Comparison of ENCODE assay signal across 20 cellular contexts in the genomic region with DNA sequence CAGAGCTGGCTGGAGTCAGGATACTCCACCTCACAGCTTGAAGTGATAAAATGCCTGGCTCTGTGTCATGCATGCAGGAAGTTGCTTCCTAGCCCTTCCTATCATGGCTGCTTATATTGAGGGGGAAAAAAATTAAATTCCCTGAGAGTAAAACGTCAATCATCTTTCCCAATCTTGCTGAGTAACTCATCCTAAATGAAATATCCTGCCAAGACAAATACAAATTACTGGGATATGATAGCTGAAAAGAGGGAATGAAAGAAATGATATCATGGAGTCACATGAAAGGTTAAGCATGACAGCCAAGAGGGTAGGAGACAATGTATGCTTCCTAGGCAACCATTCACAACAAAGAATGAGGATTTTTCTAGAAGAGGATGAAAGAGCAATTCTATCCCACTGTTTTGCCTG.
DNase-seq lines count a peak whose midpoint lies in the region; ATAC-seq and TF ChIP-seq lines count a peak whose summit lies in the region.
"Had no signal": no experiment of that assay in that cellular context is flagged by ENCODE, and none has a peak within 500 bp of the region (broad histone marks: within the 10 kb centered on the region; RNA-seq: fewer than 3 reads in every experiment).

No MANE protein-coding gene starts in this region.

- TF ChIP-seq CTCF in HFFc6 (IDR thresholded peaks at IDR 0.05) (no peak), fibroblast of pulmonary artery (IDR thresholded peaks at IDR 0.05; ENCODE audit: low read length, missing control alignments) (no peak), osteocyte (IDR thresholded peaks at IDR 0.05) (no peak), WERI-Rb-1 (IDR thresholded peaks at IDR 0.05; ENCODE audit: low read depth, low read length) (no peak), esophagus muscularis mucosa (IDR thresholded peaks at IDR 0.05) (no peak)

- H3K4me1 Mint-ChIP-seq in HFFc6 (ENCODE audit: low read depth) (peaks cover 22% of the 10 kb centered on the region), osteocyte (ENCODE audit: unreplicated experiment) (peaks cover 32% of the 10 kb centered on the region)
- H3K4me1 Mint-ChIP-seq: CD4-positive, CD25-positive, alpha-beta regulatory T cell; central memory CD8-positive, alpha-beta T cell had no signal

- ATAC-seq in SK-N-SH treated with all-trans-retinoic acid at 6 μM for 48 hours (0 out of 3 replicates have a peak, but pooled peaks have one; percentile 30), HG03045 (IDR thresholded peaks at IDR 0.05; ENCODE audit: unreplicated experiment) (no peak)
- ATAC-seq: activated CD4-positive, CD25-positive, alpha-beta regulatory T cell treated with anti-CD3 and anti-CD28 coated beads, Interleukin-2, amount 50 U/mL, for 24 hours; left lung had no signal

- peak overlapping the region; percentile 43 for H3K27ac Mint-ChIP-seq in HFFc6
- H3K27ac Mint-ChIP-seq in osteocyte (ENCODE audit: unreplicated experiment): peak overlapping the region; percentile 86
- H3K27ac Mint-ChIP-seq: CD4-positive, CD25-positive, alpha-beta regulatory T cell had no signal

- H3K4me3 ChIP-seq in fibroblast of pulmonary artery (replicated peaks; ENCODE audit: low read depth, low read length) (no peak overlapping the region), WERI-Rb-1 (ENCODE audit: low read depth, low read length) (no peak overlapping the region), esophagus muscularis mucosa (no peak overlapping the region)
- H3K4me3 ChIP-seq: hepatocyte, left lung had no signal

- H3K4me3 Mint-ChIP-seq in HFFc6: no peak overlapping the region
- no peak overlapping the region for H3K4me3 Mint-ChIP-seq in osteocyte (ENCODE audit: unreplicated experiment)
- H3K4me3 Mint-ChIP-seq: CD4-positive, CD25-positive, alpha-beta regulatory T cell; central memory CD8-positive, alpha-beta T cell had no signal

- TF ChIP-seq POLR2A in esophagus muscularis mucosa (IDR thresholded peaks at IDR 0.05; ENCODE audit: low read depth): no peak

- H3K9me3 Mint-ChIP-seq in HFFc6 (no peaks in the 10 kb centered on the region), osteocyte (ENCODE audit: unreplicated experiment) (no peaks in the 10 kb centered on the region)
- H3K9me3 Mint-ChIP-seq: central memory CD8-positive, alpha-beta T cell had no signal

- DNase-seq in HFFc6: no peak
- DNase-seq in fibroblast of pulmonary artery (ENCODE audit: low read depth): peak; percentile 86
- no peak for DNase-seq in osteocyte (ENCODE audit: extremely low spot score, unreplicated experiment)
- no peak for DNase-seq in cerebellum (ENCODE audit: low spot score)
- no peak for DNase-seq in WERI-Rb-1
- no peak for DNase-seq in esophagus muscularis mucosa (ENCODE audit: extremely low spot score)
- DNase-seq: activated CD8-positive, alpha-beta memory T cell treated with anti-CD3 and anti-CD28 coated beads, Interleukin-2, amount 50 U/mL, for 4 hours; activated naive CD4-positive, alpha-beta T cell treated with anti-CD3 and anti-CD28 coated beads, Interleukin-2, amount 50 U/mL, for 16 hours; CD4-positive, CD25-positive, alpha-beta regulatory T cell; Karpas-422; left lung; NCI-H510A; substantia nigra had no signal

- H3K36me3 ChIP-seq in WERI-Rb-1 (no peaks in the 10 kb centered on the region), esophagus muscularis mucosa (no peaks in the 10 kb centered on the region)
- H3K36me3 ChIP-seq: left lung had no signal

- no peaks in the 10 kb centered on the region for H3K9me3 ChIP-seq in WERI-Rb-1 (ENCODE audit: severe bottlenecking)
- H3K9me3 ChIP-seq in esophagus muscularis mucosa: no peaks in the 10 kb centered on the region
- H3K9me3 ChIP-seq: left lung had no signal

- peaks cover 0 to 22% (median 20%) of the 10 kb centered on the region in 4 donors for H3K4me1 ChIP-seq in esophagus muscularis mucosa

- H3K27me3 ChIP-seq in WERI-Rb-1 (ENCODE audit: insufficient read depth, low read depth, severe bottlenecking): no peaks in the 10 kb centered on the region
- no peaks in the 10 kb centered on the region for H3K27me3 ChIP-seq in esophagus muscularis mucosa
- H3K27me3 ChIP-seq: hepatocyte, left lung had no signal

- H3K27me3 Mint-ChIP-seq in HFFc6 (ENCODE audit: insufficient read depth) (no peaks in the 10 kb centered on the region), osteocyte (ENCODE audit: unreplicated experiment) (no peaks in the 10 kb centered on the region)
- H3K27me3 Mint-ChIP-seq: central memory CD8-positive, alpha-beta T cell had no signal

- intact Hi-C loops in esophagus muscularis mucosa (cut with DNase I): no loop called here

- H3K27ac ChIP-seq in WERI-Rb-1 (no peak overlapping the region), esophagus muscularis mucosa (replicated peaks in 1 of 4) (no peak overlapping the region)
- H3K27ac ChIP-seq: epithelial cell of prostate, hepatocyte, HL-60, left lung had no signal

- H3K36me3 Mint-ChIP-seq in HFFc6 (ENCODE audit: low read depth) (no peaks in the 10 kb centered on the region), osteocyte (ENCODE audit: unreplicated experiment) (peaks cover 2% of the 10 kb centered on the region)
- H3K36me3 Mint-ChIP-seq: CD4-positive, CD25-positive, alpha-beta regulatory T cell had no signal

- 59% methylated on average over 1 of the region's 1 CpG for WGBS in esophagus muscularis mucosa

- TF ChIP-seq EP300 in esophagus muscularis mucosa (IDR thresholded peaks at IDR 0.05): no peak

TF ChIP-seq in SK-N-SH treated with all-trans-retinoic acid at 6 μM for 48 hours, 23 proteins besides CTCF, POLR2A, EP300 and RAD21 (continues in another document):
- TF ChIP-seq, protein P1, sequence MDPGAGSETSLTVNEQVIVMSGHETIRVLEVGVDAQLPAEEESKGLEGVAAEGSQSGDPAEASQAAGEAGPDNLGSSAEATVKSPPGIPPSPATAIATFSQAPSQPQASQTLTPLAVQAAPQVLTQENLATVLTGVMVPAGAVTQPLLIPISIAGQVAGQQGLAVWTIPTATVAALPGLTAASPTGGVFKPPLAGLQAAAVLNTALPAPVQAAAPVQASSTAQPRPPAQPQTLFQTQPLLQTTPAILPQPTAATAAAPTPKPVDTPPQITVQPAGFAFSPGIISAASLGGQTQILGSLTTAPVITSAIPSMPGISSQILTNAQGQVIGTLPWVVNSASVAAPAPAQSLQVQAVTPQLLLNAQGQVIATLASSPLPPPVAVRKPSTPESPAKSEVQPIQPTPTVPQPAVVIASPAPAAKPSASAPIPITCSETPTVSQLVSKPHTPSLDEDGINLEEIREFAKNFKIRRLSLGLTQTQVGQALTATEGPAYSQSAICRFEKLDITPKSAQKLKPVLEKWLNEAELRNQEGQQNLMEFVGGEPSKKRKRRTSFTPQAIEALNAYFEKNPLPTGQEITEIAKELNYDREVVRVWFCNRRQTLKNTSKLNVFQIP (CRISPR knock-in tag; IDR thresholded peaks at IDR 0.05; ENCODE audit: borderline replicate concordance, low read depth): no peak
- TF ChIP-seq PPARA (CRISPR knock-in tag; IDR thresholded peaks at IDR 0.05; ENCODE audit: borderline replicate concordance) (no peak), ZNF565 (CRISPR knock-in tag; conservative IDR thresholded peaks at IDR 0.05; ENCODE audit: low read depth) (no peak), TCF4 (CRISPR knock-in tag; IDR thresholded peaks at IDR 0.05; ENCODE audit: borderline replicate concordance) (no peak), ZNF70 (CRISPR knock-in tag; IDR thresholded peaks at IDR 0.05) (no peak), ISL1 (CRISPR knock-in tag; IDR thresholded peaks at IDR 0.05) (peak; percentile 88), CSDC2 (CRISPR knock-in tag; IDR thresholded peaks at IDR 0.05) (no peak), ZFP30 (CRISPR knock-in tag; IDR thresholded peaks at IDR 0.05) (no peak), GLIS3 (CRISPR knock-in tag; IDR thresholded peaks at IDR 0.05) (no peak), ARNTL (CRISPR knock-in tag; IDR thresholded peaks at IDR 0.05; ENCODE audit: borderline replicate concordance, low read depth) (no peak), ZFP3 (CRISPR knock-in tag; IDR thresholded peaks at IDR 0.05) (no peak), SNAI2 (CRISPR knock-in tag; IDR thresholded peaks at IDR 0.05) (peak; percentile 46; the same call in 1 of the 2 replicates)
- TF ChIP-seq, protein P2, sequence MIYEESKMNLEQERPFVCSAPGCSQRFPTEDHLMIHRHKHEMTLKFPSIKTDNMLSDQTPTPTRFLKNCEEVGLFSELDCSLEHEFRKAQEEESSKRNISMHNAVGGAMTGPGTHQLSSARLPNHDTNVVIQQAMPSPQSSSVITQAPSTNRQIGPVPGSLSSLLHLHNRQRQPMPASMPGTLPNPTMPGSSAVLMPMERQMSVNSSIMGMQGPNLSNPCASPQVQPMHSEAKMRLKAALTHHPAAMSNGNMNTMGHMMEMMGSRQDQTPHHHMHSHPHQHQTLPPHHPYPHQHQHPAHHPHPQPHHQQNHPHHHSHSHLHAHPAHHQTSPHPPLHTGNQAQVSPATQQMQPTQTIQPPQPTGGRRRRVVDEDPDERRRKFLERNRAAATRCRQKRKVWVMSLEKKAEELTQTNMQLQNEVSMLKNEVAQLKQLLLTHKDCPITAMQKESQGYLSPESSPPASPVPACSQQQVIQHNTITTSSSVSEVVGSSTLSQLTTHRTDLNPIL (CRISPR knock-in tag; IDR thresholded peaks at IDR 0.05; ENCODE audit: low read depth): peak; percentile 79; the same call in 1 of the 2 replicates
- TF ChIP-seq, protein P3, sequence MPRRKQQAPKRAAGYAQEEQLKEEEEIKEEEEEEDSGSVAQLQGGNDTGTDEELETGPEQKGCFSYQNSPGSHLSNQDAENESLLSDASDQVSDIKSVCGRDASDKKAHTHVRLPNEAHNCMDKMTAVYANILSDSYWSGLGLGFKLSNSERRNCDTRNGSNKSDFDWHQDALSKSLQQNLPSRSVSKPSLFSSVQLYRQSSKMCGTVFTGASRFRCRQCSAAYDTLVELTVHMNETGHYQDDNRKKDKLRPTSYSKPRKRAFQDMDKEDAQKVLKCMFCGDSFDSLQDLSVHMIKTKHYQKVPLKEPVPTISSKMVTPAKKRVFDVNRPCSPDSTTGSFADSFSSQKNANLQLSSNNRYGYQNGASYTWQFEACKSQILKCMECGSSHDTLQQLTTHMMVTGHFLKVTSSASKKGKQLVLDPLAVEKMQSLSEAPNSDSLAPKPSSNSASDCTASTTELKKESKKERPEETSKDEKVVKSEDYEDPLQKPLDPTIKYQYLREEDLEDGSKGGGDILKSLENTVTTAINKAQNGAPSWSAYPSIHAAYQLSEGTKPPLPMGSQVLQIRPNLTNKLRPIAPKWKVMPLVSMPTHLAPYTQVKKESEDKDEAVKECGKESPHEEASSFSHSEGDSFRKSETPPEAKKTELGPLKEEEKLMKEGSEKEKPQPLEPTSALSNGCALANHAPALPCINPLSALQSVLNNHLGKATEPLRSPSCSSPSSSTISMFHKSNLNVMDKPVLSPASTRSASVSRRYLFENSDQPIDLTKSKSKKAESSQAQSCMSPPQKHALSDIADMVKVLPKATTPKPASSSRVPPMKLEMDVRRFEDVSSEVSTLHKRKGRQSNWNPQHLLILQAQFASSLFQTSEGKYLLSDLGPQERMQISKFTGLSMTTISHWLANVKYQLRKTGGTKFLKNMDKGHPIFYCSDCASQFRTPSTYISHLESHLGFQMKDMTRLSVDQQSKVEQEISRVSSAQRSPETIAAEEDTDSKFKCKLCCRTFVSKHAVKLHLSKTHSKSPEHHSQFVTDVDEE (CRISPR knock-in tag; IDR thresholded peaks at IDR 0.05): no peak
